Comparison of ENCODE assay signal across 26 cellular contexts in genomic region chr6:39770476-39770875, GRCh38. TPM values are rescaled to one million over a fixed set of nuclear protein-coding genes. Genes with fewer than 3 reads are reported as not detected.
DNase-seq lines count a peak whose midpoint lies in the region; ATAC-seq and TF ChIP-seq lines count a peak whose summit lies in the region.
"Had no signal": no experiment of that assay in that cellular context is flagged by ENCODE, and none has a peak within 500 bp of the region (broad histone marks: within the 10 kb centered on the region; RNA-seq: fewer than 3 reads in every experiment).

No MANE protein-coding gene starts in this region.

- WGBS in thyroid gland, 2 donors: 84 to 95% methylated on average over 4 of the region's 4 CpGs

- no peak for TF ChIP-seq POLR2A in thyroid gland (IDR thresholded peaks at IDR 0.05)

- no peaks in the 10 kb centered on the region for H3K27me3 ChIP-seq in thyroid gland
- H3K27me3 ChIP-seq: heart left ventricle, tibial nerve had no signal

- no peaks in the 10 kb centered on the region for H3K9me3 ChIP-seq in thyroid gland
- H3K9me3 ChIP-seq: HAP-1, heart left ventricle, tibial nerve had no signal

- in situ Hi-C loops in GM13977 (cut with MboI; ENCODE audit: low pct_unique_long_range_greater_than_20kb, low sequenced_read_pairs, unreplicated experiment): no loop called here

- intact Hi-C loops in thyroid gland (cut with DNase I): no loop called here

- TF ChIP-seq CTCF in thyroid gland (IDR thresholded peaks at IDR 0.05) (no peak), GM13977 (IDR thresholded peaks at IDR 0.05; ENCODE audit: extremely low read depth, insufficient read depth, missing control alignments) (no peak)

- H3K27ac ChIP-seq in caudate nucleus (ENCODE audit: low read depth, low read length) (peak overlapping the region; percentile 81), substantia nigra (ENCODE audit: low read depth, low read length, poor library complexity, severe bottlenecking) (peak overlapping the region; percentile 91), thyroid gland (no peak overlapping the region)
- H3K27ac ChIP-seq: epithelial cell of prostate, heart left ventricle, tibial nerve had no signal

- no peaks in the 10 kb centered on the region for H3K4me1 ChIP-seq in thyroid gland
- H3K4me1 ChIP-seq: HAP-1, heart left ventricle had no signal

- no peaks in the 10 kb centered on the region for H3K36me3 ChIP-seq in thyroid gland
- H3K36me3 ChIP-seq: HAP-1, heart left ventricle, tibial nerve had no signal

- no peak overlapping the region for H3K4me3 ChIP-seq in thyroid gland (replicated peaks in 1 of 3)
- H3K4me3 ChIP-seq: HAP-1, heart left ventricle, lung, tibial nerve had no signal

- peak; percentile 24 for DNase-seq in NCI-H2171 treated with DMSO at 0.1 percent for 48 hours (lab: John Stamatoyannopoulos, UW)
- no peak for DNase-seq in NCI-H2171 (lab: John Stamatoyannopoulos, UW)
- DNase-seq in caudate nucleus (lab: John Stamatoyannopoulos, UW): peak in 27 of 61 donors; percentile 11 to 93 (median 36)
- DNase-seq in midbrain (lab: John Stamatoyannopoulos, UW): peak; percentile 64
- peak in 26 of 49 donors; percentile 11 to 73 (median 42) for DNase-seq in substantia nigra (lab: John Stamatoyannopoulos, UW)
- DNase-seq in thyroid gland: no peak
- no peak for DNase-seq in left lobe of liver (ENCODE audit: low spot score)
- DNase-seq in GM13977 (ENCODE audit: low spot score): no peak
- DNase-seq: 8988T; activated CD4-positive, alpha-beta T cell treated with anti-CD3 and anti-CD28 coated beads, Interleukin-2, amount 50 U/mL, for 1 hour; activated CD8-positive, alpha-beta memory T cell treated with anti-CD3 and anti-CD28 coated beads, Interleukin-2, amount 10 ng/mL, durations not matched to agents 7 days and 5 days; activated naive CD4-positive, alpha-beta T cell; activated T-cell treated with anti-CD3 and anti-CD28 coated beads, Interleukin-2, amount 50 U/mL, for 48 hours; CD4-positive, alpha-beta memory T cell; DMS153; effector CD8-positive, alpha-beta T cell; heart left ventricle; kidney glomerular epithelial cell; NCI-H187 treated with DMSO at 0.1 percent for 48 hours; NCI-H774 had no signal

- no peak for ATAC-seq in left lobe of liver
- ATAC-seq: activated CD8-positive, alpha-beta memory T cell treated with anti-CD3 and anti-CD28 coated beads, Interleukin-2, amount 10 ng/mL, durations not matched to agents 7 days and 5 days; heart left ventricle; WTC11 had no signal

RNA-seq across cellular contexts. Expression of gene DAAM2, which starts 21.7 kb away (rescaled TPM):
- total RNA-seq in thyroid gland (10 to 100 TPM; 17.8 to 37.0 (median 23.8) TPM), left lobe of liver (6.0 TPM)
- total RNA-seq: activated CD8-positive, alpha-beta memory T cell treated with anti-CD3 and anti-CD28 coated beads, Interleukin-2, amount 10 ng/mL, durations not matched to agents 7 days and 5 days; CD4-positive, alpha-beta memory T cell had no signal

RNA-seq across cellular contexts. Expression of gene KIF6, which starts 45.3 kb away (rescaled TPM):
- total RNA-seq in thyroid gland (1 to 10 TPM in 2 of 4 donors, under 1 TPM in 2; 0.40 to 1.3 (median 0.80) TPM), left lobe of liver (0.05 TPM)
- total RNA-seq: activated CD8-positive, alpha-beta memory T cell treated with anti-CD3 and anti-CD28 coated beads, Interleukin-2, amount 10 ng/mL, durations not matched to agents 7 days and 5 days; CD4-positive, alpha-beta memory T cell; pulmonary artery endothelial cell had no signal

Comparison
In these comparisons a context has a peak if more than half of its experiments do, and no peak if none do; other contexts are left out.
1. DNase-seq: peak in NCI-H2171 treated with DMSO at 0.1 percent for 48 hours (single experiment), midbrain (single experiment) and substantia nigra (26 of 49); none in NCI-H2171 (single experiment), thyroid gland (0 of 2), left lobe of liver (single experiment) and GM13977 (single experiment).
2. H3K27ac ChIP-seq: peak in caudate nucleus (single experiment) and substantia nigra (single experiment); none in thyroid gland (0 of 3).